In the genomic region with DNA sequence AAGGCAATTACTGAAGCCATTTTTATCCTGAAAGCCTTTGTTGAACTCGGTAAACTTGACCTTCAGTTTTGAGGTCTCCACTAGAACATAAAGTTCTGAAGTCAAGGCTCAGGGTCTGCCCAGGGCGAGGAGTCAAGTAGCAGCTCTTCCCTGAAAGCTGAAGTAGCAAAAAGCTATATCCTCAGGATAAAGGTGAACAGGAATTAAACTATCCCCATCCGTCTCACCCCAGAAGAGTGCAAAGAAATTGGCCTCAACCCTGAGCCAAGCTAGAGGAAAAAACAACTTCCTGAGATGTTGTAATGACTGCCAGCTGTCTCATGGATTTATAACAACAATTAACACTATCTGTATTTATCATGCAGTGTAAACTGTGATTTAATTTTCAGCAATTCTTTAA, we compare ENCODE assay signal across 25 cellular contexts.
A peak's percentile ranks its signal among the peaks of the same experiment; 100 is the strongest.
DNase-seq lines count a peak whose midpoint lies in the region; ATAC-seq, FAIRE-seq and TF ChIP-seq lines count a peak whose summit lies in the region.
"Had no signal": no experiment of that assay in that cellular context is flagged by ENCODE, and none has a peak within 500 bp of the region (broad histone marks: within the 10 kb centered on the region; RNA-seq: fewer than 3 reads in every experiment).

No MANE protein-coding gene starts in this region.

- no peaks in the 10 kb centered on the region for H3K27me3 Mint-ChIP-seq in astrocyte (ENCODE audit: low read depth, unreplicated experiment)
- H3K27me3 Mint-ChIP-seq: activated naive CD4-positive, alpha-beta T cell treated with anti-CD3 and anti-CD28 coated beads, Interleukin-2, amount 10 ng/mL, durations not matched to agents 7 days and 5 days; central memory CD8-positive, alpha-beta T cell had no signal

- no peak overlapping the region for H3K4me3 Mint-ChIP-seq in astrocyte (ENCODE audit: unreplicated experiment)
- H3K4me3 Mint-ChIP-seq: activated naive CD4-positive, alpha-beta T cell treated with anti-CD3 and anti-CD28 coated beads, Interleukin-2, amount 10 ng/mL, durations not matched to agents 7 days and 5 days; central memory CD8-positive, alpha-beta T cell had no signal

- peak overlapping the region; percentile 14 for H3K9ac ChIP-seq in astrocyte (ENCODE audit: low read length)
- H3K9ac ChIP-seq: BLaER1 had no signal

- H3K9me3 ChIP-seq in astrocyte (ENCODE audit: insufficient read depth, low read depth, low read length) (no peaks in the 10 kb centered on the region), left ventricle myocardium inferior (replicated peaks) (peaks cover 29% of the 10 kb centered on the region), osteoblast (ENCODE audit: low read depth, low read length) (peaks cover 3% of the 10 kb centered on the region)
- H3K9me3 ChIP-seq: Caco-2, neutrophil had no signal

- H3K36me3 ChIP-seq in ACC112 (ENCODE audit: insufficient read depth, low read length) = no peaks in the 10 kb centered on the region
- no peaks in the 10 kb centered on the region for H3K36me3 ChIP-seq in astrocyte (ENCODE audit: insufficient read depth, low read length)
- peaks cover 7% of the 10 kb centered on the region for H3K36me3 ChIP-seq in left ventricle myocardium inferior
- no peaks in the 10 kb centered on the region for H3K36me3 ChIP-seq in osteoblast (ENCODE audit: insufficient read depth, low read length)
- H3K36me3 ChIP-seq: BLaER1, neutrophil, stomach, upper lobe of left lung had no signal

- TF ChIP-seq CTCF in astrocyte (IDR thresholded peaks at IDR 0.05; ENCODE audit: insufficient read depth, low read depth, low read length) = no peak
- TF ChIP-seq CTCF in left ventricle myocardium inferior (IDR thresholded peaks at IDR 0.05; ENCODE audit: borderline replicate concordance) = no peak
- TF ChIP-seq CTCF in osteoblast (IDR thresholded peaks at IDR 0.05; ENCODE audit: extremely low read depth, low read depth, low read length) = no peak

- H3K27me3 ChIP-seq in ACC112 (ENCODE audit: insufficient read depth, low read length) = no peaks in the 10 kb centered on the region
- no peaks in the 10 kb centered on the region for H3K27me3 ChIP-seq in astrocyte (ENCODE audit: insufficient read depth, low read length)
- no peaks in the 10 kb centered on the region for H3K27me3 ChIP-seq in left ventricle myocardium inferior (ENCODE audit: low read depth)
- H3K27me3 ChIP-seq in osteoblast (ENCODE audit: insufficient read depth, low read length) = no peaks in the 10 kb centered on the region
- H3K27me3 ChIP-seq: BLaER1, neutrophil, stomach, upper lobe of left lung had no signal

- H3K4me1 Mint-ChIP-seq in astrocyte (ENCODE audit: low read depth, unreplicated experiment) = peaks cover 17% of the 10 kb centered on the region
- H3K4me1 Mint-ChIP-seq: activated naive CD4-positive, alpha-beta T cell treated with anti-CD3 and anti-CD28 coated beads, Interleukin-2, amount 10 ng/mL, durations not matched to agents 7 days and 5 days; central memory CD8-positive, alpha-beta T cell had no signal

- no peak for DNase-seq in astrocyte (ENCODE audit: low read depth)
- DNase-seq in left ventricle myocardium inferior = no peak
- DNase-seq in osteoblast (ENCODE audit: insufficient read length, low spot score, missing footprints) = no peak
- no peak for DNase-seq in NCI-H226
- no peak for DNase-seq in AML-193 (lab: John Stamatoyannopoulos, UW)
- DNase-seq in HEK293T (ENCODE audit: extremely low spot score) = no peak
- DNase-seq: activated CD4-positive, alpha-beta T cell treated with anti-CD3 and anti-CD28 coated beads for 4 hours; activated naive CD4-positive, alpha-beta T cell treated with anti-CD3 and anti-CD28 coated beads, Interleukin-2, amount 10 ng/mL, durations not matched to agents 7 days and 5 days; activated T-cell treated with anti-CD3 and anti-CD28 coated beads, Interleukin-2, amount 50 U/mL, for 48 hours; anterior cingulate cortex; Caco-2; DMS79 treated with DMSO at 0.1 percent for 48 hours; Karpas-422; NCI-H187; NCI-H345; NCI-H82; stomach; upper lobe of left lung had no signal

- no peaks in the 10 kb centered on the region for H4K20me1 ChIP-seq in astrocyte (ENCODE audit: insufficient read depth, low read length)
- no peaks in the 10 kb centered on the region for H4K20me1 ChIP-seq in osteoblast (ENCODE audit: insufficient read depth, low read length)
- H4K20me1 ChIP-seq: BLaER1 had no signal

- no peak overlapping the region for H2AFZ ChIP-seq in ACC112 (ENCODE audit: low read length, unreplicated experiment)
- no peak overlapping the region for H2AFZ ChIP-seq in astrocyte (ENCODE audit: low read depth, low read length)
- no peak overlapping the region for H2AFZ ChIP-seq in osteoblast (ENCODE audit: low read length)

- intact Hi-C loops in left ventricle myocardium inferior (cut with micrococcal nuclease) = no loop called here

- FAIRE-seq in astrocyte (lab: Jason Lieb, UNC) = peak; percentile 60
- FAIRE-seq: GM12878, HTR-8/SVneo had no signal

- H3K4me3 ChIP-seq in ACC112 (ENCODE audit: low read depth, low read length) (no peak overlapping the region), astrocyte (ENCODE audit: insufficient read depth, low read depth, low read length) (no peak overlapping the region), left ventricle myocardium inferior (no peak overlapping the region), osteoblast (ENCODE audit: insufficient read depth, low read length) (no peak overlapping the region)
- H3K4me3 ChIP-seq: BLaER1, GM12878, stomach, upper lobe of left lung had no signal

- H3K4me2 ChIP-seq in astrocyte (ENCODE audit: low read length) = no peak overlapping the region
- no peak overlapping the region for H3K4me2 ChIP-seq in osteoblast (ENCODE audit: insufficient read depth, low read length)
- H3K4me2 ChIP-seq: BLaER1 had no signal

- H3K79me2 ChIP-seq in ACC112 (ENCODE audit: control insufficient read depth, insufficient read depth, low read length, unreplicated experiment) (no peaks in the 10 kb centered on the region), astrocyte (ENCODE audit: insufficient read depth, low read length) (no peaks in the 10 kb centered on the region), osteoblast (ENCODE audit: insufficient read depth, low read length) (no peaks in the 10 kb centered on the region)

- peaks cover 3% of the 10 kb centered on the region for H3K9me3 Mint-ChIP-seq in astrocyte (ENCODE audit: unreplicated experiment)
- H3K9me3 Mint-ChIP-seq: activated naive CD4-positive, alpha-beta T cell treated with anti-CD3 and anti-CD28 coated beads, Interleukin-2, amount 10 ng/mL, durations not matched to agents 7 days and 5 days had no signal

- H3K27ac ChIP-seq in ACC112 (ENCODE audit: low read depth, low read length) (peak overlapping the region; percentile 95), astrocyte (ENCODE audit: low read depth, low read length) (peak overlapping the region; percentile 88), left ventricle myocardium inferior (replicated peaks) (peak overlapping the region; percentile 80), osteoblast (ENCODE audit: low read depth, low read length) (peak overlapping the region; percentile 84)
- H3K27ac ChIP-seq: BLaER1, neutrophil had no signal

- peaks cover 21% of the 10 kb centered on the region for H3K4me1 ChIP-seq in ACC112 (ENCODE audit: control insufficient read depth, insufficient read depth, low read length, unreplicated experiment)
- H3K4me1 ChIP-seq in astrocyte (ENCODE audit: insufficient read depth, low read length) = peaks cover 14% of the 10 kb centered on the region
- H3K4me1 ChIP-seq in left ventricle myocardium inferior = peaks cover 28% of the 10 kb centered on the region
- peaks cover 21% of the 10 kb centered on the region for H3K4me1 ChIP-seq in osteoblast (ENCODE audit: insufficient read depth, low read length)
- H3K4me1 ChIP-seq: Caco-2, stomach had no signal

- peak overlapping the region; percentile 100 for H3K27ac Mint-ChIP-seq in astrocyte (ENCODE audit: unreplicated experiment)
- H3K27ac Mint-ChIP-seq: activated naive CD4-positive, alpha-beta T cell treated with anti-CD3 and anti-CD28 coated beads, Interleukin-2, amount 10 ng/mL, durations not matched to agents 7 days and 5 days had no signal

- CTCF ChIA-PET in HEK293T (lab: Yijun Ruan, JAX) = no interaction called here

- no peaks in the 10 kb centered on the region for H3K36me3 Mint-ChIP-seq in astrocyte (ENCODE audit: low read depth, unreplicated experiment)
- H3K36me3 Mint-ChIP-seq: activated naive CD4-positive, alpha-beta T cell treated with anti-CD3 and anti-CD28 coated beads, Interleukin-2, amount 10 ng/mL, durations not matched to agents 7 days and 5 days had no signal

- POLR2A ChIA-PET in HEK293T (lab: Yijun Ruan, JAX) = no interaction called here

- no peak for ATAC-seq in HG02938 (IDR thresholded peaks at IDR 0.05; ENCODE audit: unreplicated experiment)
- ATAC-seq: GM12878 had no signal

TF ChIP-seq in HEK293T, 16 proteins besides CTCF, POLR2A, EP300 and RAD21:
- no peak for TF ChIP-seq CTBP1 (IDR thresholded peaks at IDR 0.05; ENCODE audit: borderline replicate concordance)
